In the genomic region with DNA sequence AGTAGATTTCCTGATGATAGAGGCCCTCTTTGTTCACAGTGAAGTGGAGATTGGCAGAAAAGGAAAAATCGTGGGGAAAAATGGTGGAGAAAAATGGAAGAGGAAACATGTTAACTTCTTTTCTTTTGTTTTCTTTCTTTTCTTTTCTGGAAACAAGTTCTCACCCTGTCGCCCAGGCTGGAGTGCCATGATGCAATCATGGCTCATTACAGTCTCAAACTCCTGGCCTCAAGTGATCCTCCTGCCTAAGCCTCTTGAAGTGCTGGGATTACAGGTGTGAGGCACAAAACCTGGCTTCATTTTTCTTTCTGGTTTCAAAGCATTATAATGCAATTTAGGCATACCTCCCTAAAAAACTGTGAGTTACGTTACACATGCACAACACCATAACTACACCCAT, we compare ENCODE assay signal across 19 cellular contexts.
"Had no signal": no experiment of that assay in that cellular context is flagged by ENCODE, and none has a peak within 500 bp of the region (broad histone marks: within the 10 kb centered on the region; RNA-seq: fewer than 3 reads in every experiment).

No MANE protein-coding gene starts in this region.

- H3K9me3 ChIP-seq: SJSA1 had no signal

- DNase-seq: IMR-90, Kasumi-1, MM.1S, NCI-H1092 treated with DMSO at 0.1 percent for 48 hours, NCI-H1436, NCI-H187, NCI-H2029 treated with DMSO at 0.1 percent for 48 hours, NCI-H2171, NCI-H226, NCI-H446, NCI-H526, Right ventricle myocardium superior, RPMI8226, SIG-M5, T-helper 2 cell had no signal

- H3K36me3 ChIP-seq: SJSA1 had no signal

- ATAC-seq: HepG2 had no signal

- H3K27me3 ChIP-seq: SJSA1 had no signal

- H3K27ac ChIP-seq: KMS-11, SJSA1, SK-N-MC had no signal

- H3K4me3 ChIP-seq: SJSA1, SK-N-MC had no signal
